1 cellular context compared by ENCODE assay signal in the genomic region with DNA sequence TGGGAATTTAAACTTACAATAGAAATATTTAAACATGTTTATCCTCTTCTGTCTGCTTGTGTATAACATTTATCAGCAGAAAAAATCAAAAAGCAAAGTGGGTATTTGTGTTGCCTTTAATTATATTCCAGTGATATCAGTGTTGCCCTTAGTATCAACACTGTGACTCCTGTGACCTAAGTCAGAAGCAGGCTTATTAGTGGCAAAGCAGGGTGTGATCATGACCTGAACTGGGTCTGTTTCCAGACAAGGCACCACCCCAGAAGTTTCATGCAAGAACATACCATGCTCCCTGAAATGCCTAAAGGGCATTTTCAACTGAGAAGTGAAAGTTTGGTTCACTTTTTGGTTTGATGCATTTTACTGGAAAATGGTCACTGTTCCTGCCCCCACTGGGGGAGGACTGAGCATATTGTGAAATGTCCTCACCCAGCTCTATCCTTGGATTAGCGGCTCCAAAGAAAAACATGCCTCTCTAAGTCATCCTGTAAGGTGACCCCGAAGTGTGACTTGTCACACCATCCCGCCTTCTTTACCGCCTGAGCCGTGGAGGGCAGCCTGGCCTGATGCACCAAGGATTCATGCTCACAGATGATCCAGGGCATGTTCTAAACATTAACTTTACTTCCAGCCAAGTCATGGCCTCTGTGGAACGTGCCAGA.
TF ChIP-seq lines count a peak whose summit lies in the region.

No MANE protein-coding gene starts in this region.

TF ChIP-seq in H1, 55 proteins besides CTCF, POLR2A, EP300 and RAD21:
- no peak for TF ChIP-seq ZNF274 (IDR thresholded peaks at IDR 0.05; ENCODE audit: borderline replicate concordance, extremely low read depth, low read length)
- TF ChIP-seq, protein P1, sequence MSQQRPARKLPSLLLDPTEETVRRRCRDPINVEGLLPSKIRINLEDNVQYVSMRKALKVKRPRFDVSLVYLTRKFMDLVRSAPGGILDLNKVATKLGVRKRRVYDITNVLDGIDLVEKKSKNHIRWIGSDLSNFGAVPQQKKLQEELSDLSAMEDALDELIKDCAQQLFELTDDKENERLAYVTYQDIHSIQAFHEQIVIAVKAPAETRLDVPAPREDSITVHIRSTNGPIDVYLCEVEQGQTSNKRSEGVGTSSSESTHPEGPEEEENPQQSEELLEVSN (IDR thresholded peaks at IDR 0.05), result peak; percentile 76
TF ChIP-seq in H1: peak in this region for 1.
